ENCODE assay signal across 27 cellular contexts in genomic region chr1:96253281-96254035, GRCh38.
DNase-seq lines count a peak whose midpoint lies in the region; ATAC-seq and TF ChIP-seq lines count a peak whose summit lies in the region.
"Had no signal": no experiment of that assay in that cellular context is flagged by ENCODE, and none has a peak within 500 bp of the region (broad histone marks: within the 10 kb centered on the region; RNA-seq: fewer than 3 reads in every experiment).

No MANE protein-coding gene starts in this region.

- intact Hi-C loops in aorta (cut with DNase I): no loop called here

- H3K9me3 ChIP-seq in aorta (ENCODE audit: control insufficient read depth, low read length): no peaks in the 10 kb centered on the region
- H3K9me3 ChIP-seq: uterus had no signal

- no peaks in the 10 kb centered on the region for H3K36me3 ChIP-seq in aorta (ENCODE audit: control insufficient read depth in 1 of 2, insufficient read depth in 2 of 2, low read length in 1 of 2)
- H3K36me3 ChIP-seq: uterus had no signal

- no peak overlapping the region for H3K27ac ChIP-seq in aorta (ENCODE audit: low read depth in 1 of 2, low read length in 2 of 2)
- H3K27ac ChIP-seq: KMS-11 had no signal

- TF ChIP-seq CTCF in choroid plexus epithelial cell (conservative IDR thresholded peaks at IDR 0.05; ENCODE audit: low read depth, low read length): no peak

- no peak overlapping the region for H3K4me3 ChIP-seq in choroid plexus epithelial cell (ENCODE audit: low read depth, low read length)
- H3K4me3 ChIP-seq in aorta (ENCODE audit: low read length in 2 of 2): no peak overlapping the region
- H3K4me3 ChIP-seq: smooth muscle cell, uterus had no signal

- H3K27me3 ChIP-seq in aorta (ENCODE audit: control insufficient read depth in 1 of 2, insufficient read depth in 2 of 2, low read length in 1 of 2): no peaks in the 10 kb centered on the region
- H3K27me3 ChIP-seq: uterus had no signal

- no peaks in the 10 kb centered on the region for H3K4me1 ChIP-seq in aorta (ENCODE audit: control insufficient read depth in 1 of 2, insufficient read depth in 2 of 2, low read length in 2 of 2)
- H3K4me1 ChIP-seq: uterus had no signal

- 48 to 49% methylated on average over 4 of the region's 4 CpGs for WGBS in aorta, 2 donors

- ATAC-seq in aorta (ENCODE audit: low FRiP score): peak; percentile 33
- ATAC-seq: natural killer cell, Panc1 had no signal

- DNase-seq in GM04503 (ENCODE audit: low read depth) (peak; percentile 74), choroid plexus epithelial cell (ENCODE audit: low read depth) (peak; percentile 11), iris pigment epithelial cell (ENCODE audit: low read depth) (peak; percentile 12), aorta (no peak), ecto neural progenitor cell (ENCODE audit: low spot score) (no peak), islet precursor cell (no peak), NCI-H146 treated with DMSO at 0.1 percent for 48 hours (lab: John Stamatoyannopoulos, UW; ENCODE audit: unreplicated experiment) (no peak)
- DNase-seq: activated CD4-positive, alpha-beta memory T cell treated with anti-CD3 and anti-CD28 coated beads, Interleukin-2, amount 10 ng/mL, durations not matched to agents 7 days and 5 days; activated CD4-positive, CD25-positive, alpha-beta regulatory T cell treated with anti-CD3 and anti-CD28 coated beads, Interleukin-2, amount 50 U/mL, for 72 hours; activated gamma-delta T cell; activated T-cell treated with anti-CD3 and anti-CD28 coated beads for 4 hours; cortex of kidney; DMS53; foreskin melanocyte; hypothalamus; midbrain; natural killer cell; NCI-H1694 treated with DMSO at 0.1 percent for 48 hours; NCI-H2171; NCI-H524 treated with DMSO at 0.1 percent for 48 hours; NK-92 treated with Interleukin-12 subunit alpha and Interleukin-12 subunit beta, amount 100 ng/mL, for 24 hours; stimulated activated CD4-positive, alpha-beta T cell treated with anti-CD3 and anti-CD28 coated beads, Interleukin-2, amount 100 ng/mL, for 24 hours; T-helper 1 cell; uterus had no signal

Comparison
In these comparisons a context has a peak if more than half of its experiments do, and no peak if none do; other contexts are left out.
1. DNase-seq: peak in GM04503 (single experiment), choroid plexus epithelial cell (single experiment) and iris pigment epithelial cell (single experiment); none in aorta (0 of 2), ecto neural progenitor cell (single experiment), islet precursor cell (single experiment) and NCI-H146 treated with DMSO at 0.1 percent for 48 hours (single experiment).